Comparison of ENCODE assay signal across 1 cellular context in the genomic region with DNA sequence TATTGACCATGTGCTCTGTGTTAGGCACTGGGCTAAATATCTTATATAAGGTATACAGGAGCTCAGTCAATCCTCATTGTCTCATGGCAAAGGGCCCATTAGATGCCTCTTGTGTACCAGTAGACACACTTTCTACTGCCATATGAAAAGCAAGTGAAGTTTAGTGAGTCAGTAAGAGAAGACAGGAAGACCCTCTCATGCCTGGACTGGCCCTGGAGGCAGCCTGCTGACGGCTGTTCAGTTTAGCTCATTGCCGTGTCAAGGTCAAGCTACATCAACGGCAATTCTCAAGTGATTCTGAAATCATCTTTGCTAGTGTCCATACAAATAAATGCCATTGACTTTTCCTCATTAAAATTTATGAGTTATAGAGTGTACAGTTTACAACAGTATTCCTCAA.
TF ChIP-seq lines count a peak whose summit lies in the region.

No MANE protein-coding gene starts in this region.

TF ChIP-seq in H1, 55 proteins besides CTCF, POLR2A, EP300 and RAD21:
- no peak for TF ChIP-seq EZH2 (IDR thresholded peaks at IDR 0.05; ENCODE audit: low read depth, low read length, severe bottlenecking)
- TF ChIP-seq SRF (IDR thresholded peaks at IDR 0.05; ENCODE audit: low read depth, low read length), result no peak
- no peak for TF ChIP-seq ASH2L (IDR thresholded peaks at IDR 0.05; ENCODE audit: low read length)
- TF ChIP-seq PHF8 (conservative IDR thresholded peaks at IDR 0.05; ENCODE audit: low read depth, low read length), result no peak
- no peak for TF ChIP-seq POU5F1 (IDR thresholded peaks at IDR 0.05; ENCODE audit: low read depth, low read length)
- no peak for TF ChIP-seq HDAC6 (IDR thresholded peaks at IDR 0.05; ENCODE audit: low read depth, low read length)
